ENCODE assay signal across 13 cellular contexts in the genomic region with DNA sequence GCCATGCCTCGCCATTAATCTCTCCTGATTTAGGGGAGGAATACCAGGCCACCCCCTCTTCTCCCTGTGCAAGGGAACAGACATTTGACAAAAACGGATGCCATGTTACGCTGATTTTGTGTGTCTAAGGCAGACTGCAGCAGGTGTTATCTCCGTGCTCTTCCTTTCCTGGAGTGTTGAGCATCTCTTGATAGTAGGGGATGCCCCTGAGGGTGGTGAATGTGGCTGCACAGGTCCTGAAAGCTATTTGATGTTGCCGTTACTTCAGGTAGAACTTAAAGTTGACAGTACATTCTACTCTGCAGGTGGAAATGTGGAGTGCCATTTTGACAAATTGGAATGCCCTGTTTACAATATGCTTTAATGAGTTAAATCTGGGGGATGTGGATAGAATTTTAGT. TPM values are rescaled to one million over a fixed set of nuclear protein-coding genes. Genes with fewer than 3 reads are reported as not detected.
DNase-seq lines count a peak whose midpoint lies in the region; ATAC-seq and TF ChIP-seq lines count a peak whose summit lies in the region.
"Had no signal": no experiment of that assay in that cellular context is flagged by ENCODE, and none has a peak within 500 bp of the region (broad histone marks: within the 10 kb centered on the region; RNA-seq: fewer than 3 reads in every experiment).

No MANE protein-coding gene starts in this region.

- peak overlapping the region; percentile 38 for H3K27ac Mint-ChIP-seq in T-helper 1 cell treated with Interleukin-12 subunit alpha and Interleukin-12 subunit beta and Interleukin-4 antibody, amounts not matched to agents 30 μg/mL and 1 μg/mL, for 36 hours
- H3K27ac Mint-ChIP-seq in WTC11 (peak overlapping the region; percentile 12; the same call in 1 of the 2 replicates), nephron progenitor cell (peak overlapping the region; percentile 44), mesothelial cell of epicardium (no peak overlapping the region)

- ATAC-seq in GM18868 (IDR thresholded peaks at IDR 0.05; ENCODE audit: unreplicated experiment), result peak; percentile 43
- no peak for ATAC-seq in WTC11

- peaks cover 18% of the 10 kb centered on the region for H3K36me3 Mint-ChIP-seq in T-helper 1 cell treated with Interleukin-12 subunit alpha and Interleukin-12 subunit beta and Interleukin-4 antibody, amounts not matched to agents 30 μg/mL and 1 μg/mL, for 36 hours (ENCODE audit: low read depth)
- H3K36me3 Mint-ChIP-seq in WTC11, result peaks cover 20% of the 10 kb centered on the region
- H3K36me3 Mint-ChIP-seq in nephron progenitor cell (ENCODE audit: low read depth), result peaks cover 25% of the 10 kb centered on the region
- H3K36me3 Mint-ChIP-seq in mesothelial cell of epicardium, result peaks cover 4% of the 10 kb centered on the region

- H3K4me3 Mint-ChIP-seq in T-helper 1 cell treated with Interleukin-12 subunit alpha and Interleukin-12 subunit beta and Interleukin-4 antibody, amounts not matched to agents 30 μg/mL and 1 μg/mL, for 36 hours, result no peak overlapping the region
- H3K4me3 Mint-ChIP-seq in WTC11 (no peak overlapping the region), nephron progenitor cell (no peak overlapping the region), mesothelial cell of epicardium (no peak overlapping the region)

- peaks cover 55% of the 10 kb centered on the region for H3K4me1 Mint-ChIP-seq in T-helper 1 cell treated with Interleukin-12 subunit alpha and Interleukin-12 subunit beta and Interleukin-4 antibody, amounts not matched to agents 30 μg/mL and 1 μg/mL, for 36 hours (ENCODE audit: low read depth)
- H3K4me1 Mint-ChIP-seq in WTC11 (peaks cover 23% of the 10 kb centered on the region), nephron progenitor cell (peaks cover 43% of the 10 kb centered on the region), mesothelial cell of epicardium (peaks cover 28% of the 10 kb centered on the region)

- DNase-seq in T-helper 1 cell (no peak), WTC11 (ENCODE audit: low spot score) (no peak), nephron progenitor cell (no peak), mesothelial cell of epicardium (ENCODE audit: low spot score in 2 of 2, unreplicated experiment in 2 of 2) (no peak), GOT3 (lab: John Stamatoyannopoulos, UW) (no peak), ACHN (no peak)
- DNase-seq: 8988T, Caco-2, colonic mucosa, NCI-H1048, NCI-H345 had no signal

- in situ Hi-C loops in ACHN (cut with HindIII; ENCODE audit: low pct_ligation_motif_present, low pct_unique_long_range_greater_than_20kb, low sequenced_read_pairs), result loop anchor here (25.0 kb wide), 1 partner anchor 97 kb away; a partner anchor contains a TSS

- POLR2A ChIA-PET in WTC11 (lab: Charles Lee), result no interaction called here

- CTCF ChIA-PET in WTC11 (lab: Charles Lee), result no interaction called here

- H3K9me3 Mint-ChIP-seq in T-helper 1 cell treated with Interleukin-12 subunit alpha and Interleukin-12 subunit beta and Interleukin-4 antibody, amounts not matched to agents 30 μg/mL and 1 μg/mL, for 36 hours, result no peaks in the 10 kb centered on the region
- H3K9me3 Mint-ChIP-seq in WTC11 (no peaks in the 10 kb centered on the region), nephron progenitor cell (no peaks in the 10 kb centered on the region), mesothelial cell of epicardium (no peaks in the 10 kb centered on the region)

- no peaks in the 10 kb centered on the region for H3K27me3 Mint-ChIP-seq in T-helper 1 cell treated with Interleukin-12 subunit alpha and Interleukin-12 subunit beta and Interleukin-4 antibody, amounts not matched to agents 30 μg/mL and 1 μg/mL, for 36 hours (ENCODE audit: low read depth)
- H3K27me3 Mint-ChIP-seq in WTC11 (ENCODE audit: low read depth) (no peaks in the 10 kb centered on the region), nephron progenitor cell (ENCODE audit: low read depth, poor library complexity) (no peaks in the 10 kb centered on the region), mesothelial cell of epicardium (ENCODE audit: low read depth) (no peaks in the 10 kb centered on the region)

- TF ChIP-seq CTCF in WTC11 (IDR thresholded peaks at IDR 0.05) (no peak), nephron progenitor cell (IDR thresholded peaks at IDR 0.05) (no peak), mesothelial cell of epicardium (IDR thresholded peaks at IDR 0.05; ENCODE audit: unreplicated experiment) (no peak)

TF ChIP-seq in WTC11, 78 proteins besides CTCF, POLR2A, EP300 and RAD21:
- TF ChIP-seq, protein P1, sequence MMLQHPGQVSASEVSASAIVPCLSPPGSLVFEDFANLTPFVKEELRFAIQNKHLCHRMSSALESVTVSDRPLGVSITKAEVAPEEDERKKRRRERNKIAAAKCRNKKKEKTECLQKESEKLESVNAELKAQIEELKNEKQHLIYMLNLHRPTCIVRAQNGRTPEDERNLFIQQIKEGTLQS (CRISPR knock-in tag; conservative IDR thresholded peaks at IDR 0.05), result no peak
- TF ChIP-seq, protein P2, sequence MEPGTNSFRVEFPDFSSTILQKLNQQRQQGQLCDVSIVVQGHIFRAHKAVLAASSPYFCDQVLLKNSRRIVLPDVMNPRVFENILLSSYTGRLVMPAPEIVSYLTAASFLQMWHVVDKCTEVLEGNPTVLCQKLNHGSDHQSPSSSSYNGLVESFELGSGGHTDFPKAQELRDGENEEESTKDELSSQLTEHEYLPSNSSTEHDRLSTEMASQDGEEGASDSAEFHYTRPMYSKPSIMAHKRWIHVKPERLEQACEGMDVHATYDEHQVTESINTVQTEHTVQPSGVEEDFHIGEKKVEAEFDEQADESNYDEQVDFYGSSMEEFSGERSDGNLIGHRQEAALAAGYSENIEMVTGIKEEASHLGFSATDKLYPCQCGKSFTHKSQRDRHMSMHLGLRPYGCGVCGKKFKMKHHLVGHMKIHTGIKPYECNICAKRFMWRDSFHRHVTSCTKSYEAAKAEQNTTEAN (CRISPR knock-in tag; IDR thresholded peaks at IDR 0.05), result no peak
- no peak for TF ChIP-seq NR1H2 (CRISPR knock-in tag; IDR thresholded peaks at IDR 0.05)
- no peak for TF ChIP-seq CBFB (CRISPR knock-in tag; IDR thresholded peaks at IDR 0.05; ENCODE audit: low read depth)
- TF ChIP-seq, protein P3, sequence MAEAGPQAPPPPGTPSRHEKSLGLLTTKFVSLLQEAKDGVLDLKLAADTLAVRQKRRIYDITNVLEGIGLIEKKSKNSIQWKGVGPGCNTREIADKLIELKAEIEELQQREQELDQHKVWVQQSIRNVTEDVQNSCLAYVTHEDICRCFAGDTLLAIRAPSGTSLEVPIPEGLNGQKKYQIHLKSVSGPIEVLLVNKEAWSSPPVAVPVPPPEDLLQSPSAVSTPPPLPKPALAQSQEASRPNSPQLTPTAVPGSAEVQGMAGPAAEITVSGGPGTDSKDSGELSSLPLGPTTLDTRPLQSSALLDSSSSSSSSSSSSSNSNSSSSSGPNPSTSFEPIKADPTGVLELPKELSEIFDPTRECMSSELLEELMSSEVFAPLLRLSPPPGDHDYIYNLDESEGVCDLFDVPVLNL (CRISPR knock-in tag; IDR thresholded peaks at IDR 0.05; ENCODE audit: borderline replicate concordance, low read depth), result no peak
- TF ChIP-seq PRRX2 (CRISPR knock-in tag; IDR thresholded peaks at IDR 0.05), result no peak
- TF ChIP-seq KAT7 (CRISPR knock-in tag; IDR thresholded peaks at IDR 0.05; ENCODE audit: borderline replicate concordance), result no peak

RNA-seq across cellular contexts. Expression of a gene that starts 21.5 kb away (rescaled TPM):
- total RNA-seq in WTC11 (2021) (28.7 to 29.4 TPM (median 29.2 TPM) in 3 replicates), mesothelial cell of epicardium (38.0 to 46.3 TPM (median 45.7 TPM) in 3 replicates)
